In the genomic region with DNA sequence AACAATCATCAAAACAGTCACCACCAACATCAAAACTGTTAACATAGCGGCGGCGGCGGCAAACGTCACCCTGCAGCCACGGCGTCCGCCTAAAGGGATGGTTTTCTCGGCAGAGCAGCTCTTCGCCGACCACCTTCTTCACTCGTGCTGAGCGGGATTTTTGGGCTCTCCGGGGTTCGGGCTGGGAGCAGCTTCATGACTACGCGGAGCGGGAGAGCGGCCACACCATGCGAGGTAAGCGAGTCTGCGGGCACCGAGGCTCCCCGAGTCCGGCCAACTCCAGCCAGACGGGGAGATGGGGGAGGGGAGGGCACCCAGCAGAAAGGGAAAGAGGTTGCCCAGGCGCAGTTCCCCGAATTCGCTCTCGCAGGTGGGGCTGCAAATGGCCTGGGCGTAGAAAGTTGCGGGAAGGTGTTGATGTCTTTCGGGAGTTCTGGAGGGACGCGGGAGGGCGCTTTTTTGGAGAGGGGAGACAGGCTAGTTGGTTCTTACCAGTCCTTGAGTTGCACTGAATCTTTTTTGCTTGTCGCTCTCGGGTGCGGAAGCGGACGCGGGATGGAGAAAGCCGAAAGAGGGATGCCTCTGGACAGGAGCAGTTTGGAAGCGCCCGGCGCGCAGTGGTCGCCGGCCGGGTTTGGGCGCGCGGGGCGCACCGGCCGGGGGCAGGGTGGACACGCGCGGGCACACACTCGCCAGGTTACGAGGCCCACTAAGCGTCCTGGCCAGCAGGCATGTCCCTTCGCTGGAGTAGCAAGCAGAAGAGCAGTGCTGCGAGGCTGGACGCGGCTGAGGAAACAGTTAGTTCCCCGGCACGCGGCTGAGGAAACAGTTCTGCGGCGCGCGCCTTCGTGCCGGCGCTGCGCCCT, we compare ENCODE assay signal across 8 cellular contexts. TPM values are rescaled to one million over a fixed set of nuclear protein-coding genes. Genes with fewer than 3 reads are reported as not detected.
A peak's percentile ranks its signal among the peaks of the same experiment; 100 is the strongest.
DNase-seq lines count a peak whose midpoint lies in the region; ATAC-seq and TF ChIP-seq lines count a peak whose summit lies in the region.

No MANE protein-coding gene starts in this region.

- no peaks in the 10 kb centered on the region for H3K4me1 ChIP-seq in BE2C
- H3K4me1 ChIP-seq in esophagus (ENCODE audit: control insufficient read depth in 2 of 2, insufficient read depth in 2 of 2, low read length in 1 of 2) = peaks cover 9 to 17% of the 10 kb centered on the region in 2 donors
- peaks cover 0 to 34% of the 10 kb centered on the region in 2 donors for H3K4me1 ChIP-seq in muscle layer of duodenum (ENCODE audit: control insufficient read depth in 1 of 2, insufficient read depth in 2 of 2, low read length in 2 of 2)
- H3K4me1 ChIP-seq in vagina = peaks cover 31% of the 10 kb centered on the region

- no peaks in the 10 kb centered on the region for H3K9me3 ChIP-seq in BE2C
- H3K9me3 ChIP-seq in esophagus (ENCODE audit: control insufficient read depth in 2 of 2, insufficient read depth in 1 of 2, low read depth in 1 of 2, low read length in 1 of 2) = no peaks in the 10 kb centered on the region
- H3K9me3 ChIP-seq in muscle layer of duodenum (ENCODE audit: control insufficient read depth in 1 of 2, low read length in 2 of 2) = no peaks in the 10 kb centered on the region
- no peaks in the 10 kb centered on the region for H3K9me3 ChIP-seq in vagina

- H3K27ac ChIP-seq in esophagus (ENCODE audit: low read depth in 2 of 2, low read length in 1 of 2) (no peak overlapping the region), muscle layer of duodenum (ENCODE audit: low read length) (no peak overlapping the region), vagina (peak overlapping the region; percentile 68)

- intact Hi-C loops in vagina (cut with DNase I) = no loop called here

- H3K36me3 ChIP-seq in BE2C = no peaks in the 10 kb centered on the region
- H3K36me3 ChIP-seq in esophagus (ENCODE audit: control insufficient read depth in 2 of 2, insufficient read depth in 2 of 2, low read length in 1 of 2) = no peaks in the 10 kb centered on the region
- no peaks in the 10 kb centered on the region for H3K36me3 ChIP-seq in muscle layer of duodenum (ENCODE audit: control insufficient read depth in 1 of 2, insufficient read depth in 2 of 2, low read length in 2 of 2)
- no peaks in the 10 kb centered on the region for H3K36me3 ChIP-seq in vagina

- DNase-seq in BE2C (peak; percentile 6), vagina (ENCODE audit: extremely low spot score in 2 of 2) (no peak), NCI-H510A treated with DMSO at 0.1 percent for 48 hours (lab: John Stamatoyannopoulos, UW) (no peak)
- DNase-seq in effector CD4-positive, alpha-beta T cell = no peak

- H3K4me3 ChIP-seq in BE2C (ENCODE audit: low read depth, low read length) = peak overlapping the region; percentile 54
- H3K4me3 ChIP-seq in esophagus (ENCODE audit: low read depth in 1 of 2, low read length in 2 of 2) = peak overlapping the region; percentile 52 to 70
- peak overlapping the region; percentile 94 to 95 for H3K4me3 ChIP-seq in muscle layer of duodenum (ENCODE audit: low read depth in 1 of 2, low read length in 2 of 2)
- peak overlapping the region; percentile 59 to 60 for H3K4me3 ChIP-seq in vagina

- ATAC-seq in GM21447 (IDR thresholded peaks at IDR 0.05; ENCODE audit: unreplicated experiment) = peak; percentile 22
- peak; percentile 36 for ATAC-seq in SK-N-SH treated with all-trans-retinoic acid at 6 μM for 48 hours

- WGBS in esophagus, 2 donors = 1 to 2% methylated on average over 74 to 77 of the region's 77 CpGs

- TF ChIP-seq CTCF in BE2C (IDR thresholded peaks at IDR 0.05; ENCODE audit: low read depth, low read length) = no peak
- TF ChIP-seq CTCF in vagina (IDR thresholded peaks at IDR 0.05) = no peak

- TF ChIP-seq POLR2A in vagina (IDR thresholded peaks at IDR 0.05) = no peak

- H3K27me3 ChIP-seq in BE2C (peaks cover 39% of the 10 kb centered on the region), esophagus (ENCODE audit: control insufficient read depth in 1 of 2, insufficient read depth in 2 of 2, low read length in 2 of 2) (peaks cover 3 to 15% of the 10 kb centered on the region in 2 donors), muscle layer of duodenum (ENCODE audit: low read depth, low read length) (peaks cover 33% of the 10 kb centered on the region), vagina (no peaks in the 10 kb centered on the region)

TF ChIP-seq in SK-N-SH treated with all-trans-retinoic acid at 6 μM for 48 hours, 23 proteins besides CTCF, POLR2A, EP300 and RAD21:
- TF ChIP-seq, protein P1, sequence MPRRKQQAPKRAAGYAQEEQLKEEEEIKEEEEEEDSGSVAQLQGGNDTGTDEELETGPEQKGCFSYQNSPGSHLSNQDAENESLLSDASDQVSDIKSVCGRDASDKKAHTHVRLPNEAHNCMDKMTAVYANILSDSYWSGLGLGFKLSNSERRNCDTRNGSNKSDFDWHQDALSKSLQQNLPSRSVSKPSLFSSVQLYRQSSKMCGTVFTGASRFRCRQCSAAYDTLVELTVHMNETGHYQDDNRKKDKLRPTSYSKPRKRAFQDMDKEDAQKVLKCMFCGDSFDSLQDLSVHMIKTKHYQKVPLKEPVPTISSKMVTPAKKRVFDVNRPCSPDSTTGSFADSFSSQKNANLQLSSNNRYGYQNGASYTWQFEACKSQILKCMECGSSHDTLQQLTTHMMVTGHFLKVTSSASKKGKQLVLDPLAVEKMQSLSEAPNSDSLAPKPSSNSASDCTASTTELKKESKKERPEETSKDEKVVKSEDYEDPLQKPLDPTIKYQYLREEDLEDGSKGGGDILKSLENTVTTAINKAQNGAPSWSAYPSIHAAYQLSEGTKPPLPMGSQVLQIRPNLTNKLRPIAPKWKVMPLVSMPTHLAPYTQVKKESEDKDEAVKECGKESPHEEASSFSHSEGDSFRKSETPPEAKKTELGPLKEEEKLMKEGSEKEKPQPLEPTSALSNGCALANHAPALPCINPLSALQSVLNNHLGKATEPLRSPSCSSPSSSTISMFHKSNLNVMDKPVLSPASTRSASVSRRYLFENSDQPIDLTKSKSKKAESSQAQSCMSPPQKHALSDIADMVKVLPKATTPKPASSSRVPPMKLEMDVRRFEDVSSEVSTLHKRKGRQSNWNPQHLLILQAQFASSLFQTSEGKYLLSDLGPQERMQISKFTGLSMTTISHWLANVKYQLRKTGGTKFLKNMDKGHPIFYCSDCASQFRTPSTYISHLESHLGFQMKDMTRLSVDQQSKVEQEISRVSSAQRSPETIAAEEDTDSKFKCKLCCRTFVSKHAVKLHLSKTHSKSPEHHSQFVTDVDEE (CRISPR knock-in tag; IDR thresholded peaks at IDR 0.05) = no peak
- TF ChIP-seq, protein P2, sequence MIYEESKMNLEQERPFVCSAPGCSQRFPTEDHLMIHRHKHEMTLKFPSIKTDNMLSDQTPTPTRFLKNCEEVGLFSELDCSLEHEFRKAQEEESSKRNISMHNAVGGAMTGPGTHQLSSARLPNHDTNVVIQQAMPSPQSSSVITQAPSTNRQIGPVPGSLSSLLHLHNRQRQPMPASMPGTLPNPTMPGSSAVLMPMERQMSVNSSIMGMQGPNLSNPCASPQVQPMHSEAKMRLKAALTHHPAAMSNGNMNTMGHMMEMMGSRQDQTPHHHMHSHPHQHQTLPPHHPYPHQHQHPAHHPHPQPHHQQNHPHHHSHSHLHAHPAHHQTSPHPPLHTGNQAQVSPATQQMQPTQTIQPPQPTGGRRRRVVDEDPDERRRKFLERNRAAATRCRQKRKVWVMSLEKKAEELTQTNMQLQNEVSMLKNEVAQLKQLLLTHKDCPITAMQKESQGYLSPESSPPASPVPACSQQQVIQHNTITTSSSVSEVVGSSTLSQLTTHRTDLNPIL (CRISPR knock-in tag; IDR thresholded peaks at IDR 0.05; ENCODE audit: low read depth) = no peak
- no peak for TF ChIP-seq ZNF70 (CRISPR knock-in tag; IDR thresholded peaks at IDR 0.05)
- no peak for TF ChIP-seq ZFP3 (CRISPR knock-in tag; IDR thresholded peaks at IDR 0.05)
- TF ChIP-seq ZNF565 (CRISPR knock-in tag; conservative IDR thresholded peaks at IDR 0.05; ENCODE audit: low read depth) = no peak
- TF ChIP-seq ARNTL (CRISPR knock-in tag; IDR thresholded peaks at IDR 0.05; ENCODE audit: borderline replicate concordance, low read depth) = no peak
- TF ChIP-seq SNAI2 (CRISPR knock-in tag; IDR thresholded peaks at IDR 0.05) = no peak
- no peak for TF ChIP-seq POU6F1 (CRISPR knock-in tag; IDR thresholded peaks at IDR 0.05; ENCODE audit: borderline replicate concordance, low read depth)
- TF ChIP-seq ZC3H10 (CRISPR knock-in tag; IDR thresholded peaks at IDR 0.05) = no peak
- no peak for TF ChIP-seq BACH2 (CRISPR knock-in tag; IDR thresholded peaks at IDR 0.05; ENCODE audit: borderline replicate concordance)
- no peak for TF ChIP-seq ZNF8 (CRISPR knock-in tag; IDR thresholded peaks at IDR 0.05)
- TF ChIP-seq CSDC2 (CRISPR knock-in tag; IDR thresholded peaks at IDR 0.05) = no peak
- no peak for TF ChIP-seq TOX (CRISPR knock-in tag; IDR thresholded peaks at IDR 0.05; ENCODE audit: borderline replicate concordance)
- TF ChIP-seq ISL1 (CRISPR knock-in tag; IDR thresholded peaks at IDR 0.05) = no peak

RNA-seq across cellular contexts. Expression of gene RORB, which starts 0.8 kb away (rescaled TPM):
- not detected for polyA plus RNA-seq in BE2C (2012; ENCODE audit: insufficient read depth, insufficient read length, low read depth)
- under 1 TPM; 0.04 to 0.05 TPM for polyA plus RNA-seq in esophagus
- total RNA-seq in vagina = 2.7 TPM
